Comparison of ENCODE assay signal across 12 cellular contexts in genomic region chr10:77667426-77668324, GRCh38. TPM values are rescaled to one million over a fixed set of nuclear protein-coding genes. Genes with fewer than 3 reads are reported as not detected.
A peak's percentile ranks its signal among the peaks of the same experiment; 100 is the strongest.
DNase-seq lines count a peak whose midpoint lies in the region; ATAC-seq and TF ChIP-seq lines count a peak whose summit lies in the region.
"Had no signal": no experiment of that assay in that cellular context is flagged by ENCODE, and none has a peak within 500 bp of the region (broad histone marks: within the 10 kb centered on the region; RNA-seq: fewer than 3 reads in every experiment).

No MANE protein-coding gene starts in this region.

- ATAC-seq in GM18867 (IDR thresholded peaks at IDR 0.05; ENCODE audit: unreplicated experiment) (peak; percentile 90), GM21447 (IDR thresholded peaks at IDR 0.05; ENCODE audit: unreplicated experiment) (peak; percentile 72), HG03460 (IDR thresholded peaks at IDR 0.05; ENCODE audit: unreplicated experiment) (peak; percentile 75), WTC11 (no peak), upper lobe of left lung (ENCODE audit: low FRiP score in 2 of 2) (no peak)
- ATAC-seq: esophagus mucosa had no signal

- H3K4me1 Mint-ChIP-seq in WTC11: peaks cover 16% of the 10 kb centered on the region

- H3K9me3 Mint-ChIP-seq in WTC11: no peaks in the 10 kb centered on the region

- no peaks in the 10 kb centered on the region for H3K27me3 ChIP-seq in upper lobe of left lung

- TF ChIP-seq EP300 in upper lobe of left lung (IDR thresholded peaks at IDR 0.05): no peak

- peaks cover 6% of the 10 kb centered on the region for H3K27me3 Mint-ChIP-seq in WTC11 (ENCODE audit: low read depth)

- no peak overlapping the region for H3K4me3 Mint-ChIP-seq in WTC11

- TF ChIP-seq CTCF in WTC11 (IDR thresholded peaks at IDR 0.05): no peak
- no peak for TF ChIP-seq CTCF in upper lobe of left lung (IDR thresholded peaks at IDR 0.05)

- no peaks in the 10 kb centered on the region for H3K9me3 ChIP-seq in upper lobe of left lung

- no peak overlapping the region for H3K27ac ChIP-seq in upper lobe of left lung

- no peaks in the 10 kb centered on the region for H3K4me1 ChIP-seq in upper lobe of left lung

- no peaks in the 10 kb centered on the region for H3K36me3 Mint-ChIP-seq in WTC11

- POLR2A ChIA-PET in WTC11 (lab: Charles Lee): no interaction called here

- CTCF ChIA-PET in WTC11 (lab: Charles Lee): no interaction called here

- WGBS in upper lobe of left lung, 2 donors: 75 to 85% methylated on average over 3 of the region's 3 CpGs

- TF ChIP-seq POLR2A in upper lobe of left lung (IDR thresholded peaks at IDR 0.05): no peak

- H3K36me3 ChIP-seq in upper lobe of left lung: no peaks in the 10 kb centered on the region

- DNase-seq in astrocyte of the hippocampus (ENCODE audit: low read depth, low spot score): peak; percentile 30
- DNase-seq in retina: no peak
- DNase-seq in activated CD4-positive, CD25-positive, alpha-beta regulatory T cell treated with anti-CD3 and anti-CD28 coated beads, Interleukin-2, amount 50 U/mL, for 72 hours: no peak
- no peak for DNase-seq in WTC11 (ENCODE audit: low spot score)
- DNase-seq in upper lobe of left lung: no peak
- DNase-seq: activated T-cell treated with anti-CD3 and anti-CD28 coated beads, Interleukin-2, amount 50 U/mL, for 1 hour; DMS153; NCI-H774 had no signal

- H3K4me3 ChIP-seq in upper lobe of left lung: no peak overlapping the region

- no peak overlapping the region for H3K27ac Mint-ChIP-seq in WTC11

TF ChIP-seq in WTC11, 78 proteins besides CTCF, POLR2A, EP300 and RAD21:
- no peak for TF ChIP-seq IRF2 (CRISPR knock-in tag; IDR thresholded peaks at IDR 0.05; ENCODE audit: borderline replicate concordance, low read depth)
- no peak for TF ChIP-seq ZNF281 (CRISPR knock-in tag; IDR thresholded peaks at IDR 0.05)
- no peak for TF ChIP-seq PREB (CRISPR knock-in tag; IDR thresholded peaks at IDR 0.05; ENCODE audit: borderline replicate concordance)
- no peak for TF ChIP-seq HMGXB4 (CRISPR knock-in tag; IDR thresholded peaks at IDR 0.05)
- TF ChIP-seq TEAD1 (CRISPR knock-in tag; IDR thresholded peaks at IDR 0.05): no peak
- TF ChIP-seq ZNF396 (CRISPR knock-in tag; IDR thresholded peaks at IDR 0.05; ENCODE audit: borderline replicate concordance): no peak

RNA-seq across cellular contexts. Expression of gene KCNMA1, which starts 30.1 kb away (rescaled TPM):
- 4.1 to 7.3 TPM (median 5.3 TPM) in 3 replicates for total RNA-seq in WTC11 (2021)
- total RNA-seq in upper lobe of left lung: 100 to 1,000 TPM in 1 of 6 donors, 10 to 100 TPM in 4, 1 to 10 TPM in 1; 5.8 to 107 (median 22.0) TPM

Comparison
In these comparisons a context has a peak if more than half of its experiments do, and no peak if none do; other contexts are left out.
1. ATAC-seq: peak in GM18867 (single experiment), GM21447 (single experiment) and HG03460 (single experiment); none in WTC11 (single experiment) and upper lobe of left lung (0 of 2).